ENCODE assay signal across 16 cellular contexts in the genomic region with DNA sequence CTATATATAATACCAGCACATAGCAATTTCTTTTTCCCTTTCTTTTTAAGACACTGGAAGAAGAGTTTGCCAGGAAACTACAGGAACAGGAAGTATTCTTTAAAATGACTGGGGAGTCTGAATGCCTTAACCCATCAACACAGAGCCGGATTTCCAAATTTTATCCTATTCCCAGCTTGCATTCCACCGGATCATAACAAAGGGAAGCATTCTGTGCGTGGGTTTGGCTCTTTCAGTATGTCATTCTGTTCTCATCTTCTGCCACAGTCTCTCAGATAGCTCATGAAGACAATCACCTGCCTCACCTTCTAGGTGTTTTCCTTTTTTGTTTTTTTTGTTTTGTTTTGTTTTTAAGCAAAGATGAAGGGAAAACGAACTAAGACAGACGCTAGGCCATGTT. TPM values are rescaled to one million over a fixed set of nuclear protein-coding genes. Genes with fewer than 3 reads are reported as not detected.
DNase-seq lines count a peak whose midpoint lies in the region; ATAC-seq and TF ChIP-seq lines count a peak whose summit lies in the region.
"Had no signal": no experiment of that assay in that cellular context is flagged by ENCODE, and none has a peak within 500 bp of the region (broad histone marks: within the 10 kb centered on the region; RNA-seq: fewer than 3 reads in every experiment).

No MANE protein-coding gene starts in this region.

- H3K27me3 ChIP-seq in left ventricle myocardium inferior (ENCODE audit: low read depth) (no peaks in the 10 kb centered on the region), heart right ventricle (no peaks in the 10 kb centered on the region)
- H3K27me3 ChIP-seq: BLaER1 treated with 17β-estradiol and CSF1 and Interleukin-3, amounts not matched to agents 10 nM and 100 nM had no signal

- peak overlapping the region; percentile 9 for H3K27ac Mint-ChIP-seq in stimulated activated effector memory CD8-positive, alpha-beta T cell treated with anti-CD3 and anti-CD28 coated beads, Interleukin-12 subunit alpha, Interleukin-12 subunit beta, amount 100 ng/mL, for 72 hours
- H3K27ac Mint-ChIP-seq: B cell; CD8-positive, alpha-beta T cell; HFFc6 had no signal

- 60 to 62% methylated on average over 5 of the region's 5 CpGs for WGBS in heart right ventricle, 2 donors

- H3K36me3 ChIP-seq in left ventricle myocardium inferior (peaks cover 68% of the 10 kb centered on the region), heart right ventricle (peaks cover 0 to 100% (median 38%) of the 10 kb centered on the region in 9 donors)

- in situ Hi-C loops in GM13976 (cut with MboI; ENCODE audit: low sequenced_read_pairs, unreplicated experiment) = no loop called here

- H3K27ac ChIP-seq in left ventricle myocardium inferior (replicated peaks) = peak overlapping the region; percentile 14
- H3K27ac ChIP-seq in heart right ventricle = peak overlapping the region in 2 of 10 donors; percentile 21 to 50
- H3K27ac ChIP-seq: BLaER1 treated with 17β-estradiol and CSF1 and Interleukin-3, amounts not matched to agents 10 nM and 100 nM had no signal

- H3K9me3 ChIP-seq in left ventricle myocardium inferior (replicated peaks) = no peaks in the 10 kb centered on the region
- H3K9me3 ChIP-seq in heart right ventricle = no peaks in the 10 kb centered on the region
- H3K9me3 ChIP-seq: BLaER1 treated with 17β-estradiol and CSF1 and Interleukin-3, amounts not matched to agents 10 nM and 100 nM had no signal

- DNase-seq in left ventricle myocardium inferior (no peak), heart right ventricle (no peak), inferior parietal cortex (ENCODE audit: extremely low spot score) (peak; percentile 39), GM13976 (ENCODE audit: low spot score) (no peak)
- no peak for DNase-seq in stimulated activated effector memory CD8-positive, alpha-beta T cell treated with anti-CD3 and anti-CD28 coated beads, Interleukin-12 subunit alpha, Interleukin-12 subunit beta, amount 100 ng/mL, for 72 hours (ENCODE audit: low spot score in 2 of 2)
- DNase-seq: 8988T; CD8-positive, alpha-beta T cell; GOT3; H7; HFFc6; IMR-90 had no signal

- H3K9me3 Mint-ChIP-seq in stimulated activated effector memory CD8-positive, alpha-beta T cell treated with anti-CD3 and anti-CD28 coated beads, Interleukin-12 subunit alpha, Interleukin-12 subunit beta, amount 100 ng/mL, for 72 hours = no peaks in the 10 kb centered on the region
- H3K9me3 Mint-ChIP-seq: CD8-positive, alpha-beta T cell; HFFc6 had no signal

- ATAC-seq in heart right ventricle (no peak), GM19463 (IDR thresholded peaks at IDR 0.05; ENCODE audit: unreplicated experiment) (no peak), HG02884 (IDR thresholded peaks at IDR 0.05; ENCODE audit: unreplicated experiment) (no peak)
- ATAC-seq in stimulated activated effector memory CD8-positive, alpha-beta T cell treated with anti-CD3 and anti-CD28 coated beads, Interleukin-12 subunit alpha, Interleukin-12 subunit beta, amount 100 ng/mL, for 72 hours = no peak
- ATAC-seq: CD8-positive, alpha-beta T cell; HCT116 had no signal

- H3K4me1 ChIP-seq in left ventricle myocardium inferior (peaks cover 46% of the 10 kb centered on the region), heart right ventricle (peaks cover 3 to 40% (median 13%) of the 10 kb centered on the region in 9 donors)

- peaks cover 9% of the 10 kb centered on the region for H3K4me1 Mint-ChIP-seq in stimulated activated effector memory CD8-positive, alpha-beta T cell treated with anti-CD3 and anti-CD28 coated beads, Interleukin-12 subunit alpha, Interleukin-12 subunit beta, amount 100 ng/mL, for 72 hours
- H3K4me1 Mint-ChIP-seq: B cell had no signal

- intact Hi-C loops in left ventricle myocardium inferior (cut with micrococcal nuclease) (no loop called here), heart right ventricle (cut with DNase I) (loop anchor here in 6 of 10 donors (5.0 to 10.0 kb wide), 3 partner anchors 97 to 141 kb away; a partner anchor contains a TSS)

- H3K36me3 Mint-ChIP-seq in stimulated activated effector memory CD8-positive, alpha-beta T cell treated with anti-CD3 and anti-CD28 coated beads, Interleukin-12 subunit alpha, Interleukin-12 subunit beta, amount 100 ng/mL, for 72 hours = peaks cover 99% of the 10 kb centered on the region

- H3K4me3 Mint-ChIP-seq in stimulated activated effector memory CD8-positive, alpha-beta T cell treated with anti-CD3 and anti-CD28 coated beads, Interleukin-12 subunit alpha, Interleukin-12 subunit beta, amount 100 ng/mL, for 72 hours = no peak overlapping the region
- H3K4me3 Mint-ChIP-seq: B cell; CD8-positive, alpha-beta T cell; HFFc6 had no signal

- H3K4me3 ChIP-seq in left ventricle myocardium inferior = no peak overlapping the region
- no peak overlapping the region for H3K4me3 ChIP-seq in heart right ventricle
- H3K4me3 ChIP-seq: BLaER1 treated with 17β-estradiol and CSF1 and Interleukin-3, amounts not matched to agents 10 nM and 100 nM had no signal

- no peak for TF ChIP-seq CTCF in left ventricle myocardium inferior (IDR thresholded peaks at IDR 0.05; ENCODE audit: borderline replicate concordance)
- TF ChIP-seq CTCF in heart right ventricle (IDR thresholded peaks at IDR 0.05) = no peak
- TF ChIP-seq CTCF in GM13976 (IDR thresholded peaks at IDR 0.05; ENCODE audit: borderline replicate concordance, control extremely low read depth, extremely low read depth, insufficient read depth, missing control alignments) = no peak

RNA-seq across cellular contexts. Expression of a gene that starts 58.6 kb away (rescaled TPM):
- 36.1 TPM for total RNA-seq in left ventricle myocardium inferior
- 10 to 100 TPM; 30.4 to 63.6 (median 44.2) TPM for total RNA-seq in heart right ventricle
- 10 to 100 TPM; 11.3 to 14.8 TPM for polyA plus RNA-seq in heart right ventricle
